In genomic region chr16:30091474-30092372, GRCh38 we compare ENCODE assay signal across 1 cellular context.
TF ChIP-seq lines count a peak whose summit lies in the region.

Gene TBX6 (minus strand): TSS chr16:30091924. CDS start chr16:30091193, 731 bp downstream.

TF ChIP-seq in HepG2, 621 proteins besides CTCF, POLR2A, EP300 and RAD21 (continued from another document and continues in another):
- TF ChIP-seq CREB3 (CRISPR knock-in tag; IDR thresholded peaks at IDR 0.05) (no peak; the same call in 1 of the 2 replicates), ONECUT2 (CRISPR knock-in tag; IDR thresholded peaks at IDR 0.05) (peak; percentile 18; the same call in 1 of the 2 replicates), ZNF484 (CRISPR knock-in tag; IDR thresholded peaks at IDR 0.05; ENCODE audit: borderline replicate concordance, low read depth) (no peak), FLYWCH1 (CRISPR knock-in tag; IDR thresholded peaks at IDR 0.05) (no peak), RFXANK (CRISPR knock-in tag; IDR thresholded peaks at IDR 0.05) (peak; percentile 79; the same call in 1 of the 2 replicates), TOE1 (CRISPR knock-in tag; IDR thresholded peaks at IDR 0.05) (no peak), TERF1 (CRISPR knock-in tag; IDR thresholded peaks at IDR 0.05) (no peak), SOX13 (IDR thresholded peaks at IDR 0.05) (no peak), SOX13 (CRISPR knock-in tag; conservative IDR thresholded peaks at IDR 0.05 in 1 of 2, IDR thresholded peaks at IDR 0.05 in 1 of 2) (peak in 1 of 2 experiments; percentile 58; a peak in 2 of 4 replicates), ZFYVE20 (CRISPR knock-in tag; IDR thresholded peaks at IDR 0.05; ENCODE audit: borderline replicate concordance, low read depth) (0 out of 2 replicates have a peak, but pooled peaks have one; percentile 44), CSRNP2 (CRISPR knock-in tag; conservative IDR thresholded peaks at IDR 0.05; ENCODE audit: low read depth) (no peak), PHF8 (CRISPR knock-in tag; IDR thresholded peaks at IDR 0.05) (peak; percentile 76), SCMH1 (CRISPR knock-in tag; IDR thresholded peaks at IDR 0.05; ENCODE audit: borderline replicate concordance) (no peak), TFE3 (CRISPR knock-in tag; IDR thresholded peaks at IDR 0.05) (no peak), TEF (CRISPR knock-in tag; IDR thresholded peaks at IDR 0.05) (no peak), HOXA3 (CRISPR knock-in tag; IDR thresholded peaks at IDR 0.05) (peak; percentile 88), ZBTB20 (CRISPR knock-in tag; IDR thresholded peaks at IDR 0.05; ENCODE audit: borderline replicate concordance, low read depth) (peak; percentile 46), E2F5 (CRISPR knock-in tag; conservative IDR thresholded peaks at IDR 0.05) (peak; percentile 42; the same call in 1 of the 2 replicates), CCDC6 (CRISPR knock-in tag; IDR thresholded peaks at IDR 0.05) (peak; percentile 32), ZSCAN22 (CRISPR knock-in tag; IDR thresholded peaks at IDR 0.05) (no peak), ATF7-NPFF (CRISPR knock-in tag; IDR thresholded peaks at IDR 0.05; ENCODE audit: low read depth) (peak; percentile 67; the same call in 1 of the 2 replicates), REPIN1 (CRISPR knock-in tag; IDR thresholded peaks at IDR 0.05; ENCODE audit: borderline replicate concordance, low read depth) (no peak), ZFP36 (IDR thresholded peaks at IDR 0.05; ENCODE audit: borderline replicate concordance, low read depth, low read length, partially characterized antibody) (no peak), MAFK (conservative IDR thresholded peaks at IDR 0.05 in 1 of 2, IDR thresholded peaks at IDR 0.05 in 1 of 2; ENCODE audit: low read length in 2 of 2) (no peak), ZNF737 (CRISPR knock-in tag; IDR thresholded peaks at IDR 0.05; ENCODE audit: borderline replicate concordance) (no peak), KDM4B (CRISPR knock-in tag; IDR thresholded peaks at IDR 0.05) (peak; percentile 30; the same call in 1 of the 2 replicates), ZFP1 (CRISPR knock-in tag; IDR thresholded peaks at IDR 0.05) (no peak), ATF6 (CRISPR knock-in tag; conservative IDR thresholded peaks at IDR 0.05) (no peak), ATF2 (CRISPR knock-in tag; IDR thresholded peaks at IDR 0.05) (peak; percentile 85), HOXA7 (CRISPR knock-in tag; IDR thresholded peaks at IDR 0.05) (no peak), POLR2G (IDR thresholded peaks at IDR 0.05; ENCODE audit: low read depth, low read length) (peak; percentile 81), EED (CRISPR knock-in tag; IDR thresholded peaks at IDR 0.05) (peak; percentile 63; the same call in 1 of the 2 replicates), STAG1 (CRISPR knock-in tag; IDR thresholded peaks at IDR 0.05) (peak; percentile 93), TRAFD1 (CRISPR knock-in tag; IDR thresholded peaks at IDR 0.05; ENCODE audit: borderline replicate concordance) (no peak), SATB2 (CRISPR knock-in tag; IDR thresholded peaks at IDR 0.05) (peak; percentile 91), ZNF614 (CRISPR knock-in tag; IDR thresholded peaks at IDR 0.05; ENCODE audit: borderline replicate concordance) (peak; percentile 77), ZNF530 (CRISPR knock-in tag; IDR thresholded peaks at IDR 0.05; ENCODE audit: low read depth) (no peak), ZNF251 (CRISPR knock-in tag; IDR thresholded peaks at IDR 0.05) (no peak; the same call in 1 of the 2 replicates), HMG20A (CRISPR knock-in tag; IDR thresholded peaks at IDR 0.05; ENCODE audit: borderline replicate concordance) (no peak), XBP1 (CRISPR knock-in tag; IDR thresholded peaks at IDR 0.05) (0 out of 2 replicates have a peak, but pooled peaks have one; percentile 12), ZNF121 (CRISPR knock-in tag; IDR thresholded peaks at IDR 0.05) (peak; percentile 43; the same call in 1 of the 2 replicates), ZNF709 (CRISPR knock-in tag; IDR thresholded peaks at IDR 0.05) (no peak; the same call in 1 of the 2 replicates), HIC2 (CRISPR knock-in tag; IDR thresholded peaks at IDR 0.05; ENCODE audit: low read depth) (no peak), ZNF33A (CRISPR knock-in tag; IDR thresholded peaks at IDR 0.05; ENCODE audit: borderline replicate concordance) (no peak), THAP7 (CRISPR knock-in tag; IDR thresholded peaks at IDR 0.05) (no peak; the same call in 1 of the 2 replicates), ZNF207 (IDR thresholded peaks at IDR 0.05; ENCODE audit: borderline replicate concordance) (no peak), MAFG (CRISPR knock-in tag; IDR thresholded peaks at IDR 0.05) (no peak), CAMTA2 (CRISPR knock-in tag; IDR thresholded peaks at IDR 0.05; ENCODE audit: borderline replicate concordance) (no peak), ZFAT (CRISPR knock-in tag; conservative IDR thresholded peaks at IDR 0.05) (no peak), SP5 (CRISPR knock-in tag; IDR thresholded peaks at IDR 0.05; ENCODE audit: borderline replicate concordance, low read depth) (0 out of 2 replicates have a peak, but pooled peaks have one; percentile 23)
